ENCODE assay signal across 1 cellular context in genomic region chr15:87463956-87464355, GRCh38.
TF ChIP-seq lines count a peak whose summit lies in the region.

No MANE protein-coding gene starts in this region.

TF ChIP-seq in WTC11, 78 proteins besides CTCF, POLR2A, EP300 and RAD21:
- TF ChIP-seq FOXK1 (CRISPR knock-in tag; IDR thresholded peaks at IDR 0.05) = 0 out of 2 replicates have a peak, but pooled peaks have one; percentile 26
TF ChIP-seq in WTC11: peak in this region for 1; not testable (repeated sequence) for 77.
